ENCODE assay signal across 16 cellular contexts in the genomic region with DNA sequence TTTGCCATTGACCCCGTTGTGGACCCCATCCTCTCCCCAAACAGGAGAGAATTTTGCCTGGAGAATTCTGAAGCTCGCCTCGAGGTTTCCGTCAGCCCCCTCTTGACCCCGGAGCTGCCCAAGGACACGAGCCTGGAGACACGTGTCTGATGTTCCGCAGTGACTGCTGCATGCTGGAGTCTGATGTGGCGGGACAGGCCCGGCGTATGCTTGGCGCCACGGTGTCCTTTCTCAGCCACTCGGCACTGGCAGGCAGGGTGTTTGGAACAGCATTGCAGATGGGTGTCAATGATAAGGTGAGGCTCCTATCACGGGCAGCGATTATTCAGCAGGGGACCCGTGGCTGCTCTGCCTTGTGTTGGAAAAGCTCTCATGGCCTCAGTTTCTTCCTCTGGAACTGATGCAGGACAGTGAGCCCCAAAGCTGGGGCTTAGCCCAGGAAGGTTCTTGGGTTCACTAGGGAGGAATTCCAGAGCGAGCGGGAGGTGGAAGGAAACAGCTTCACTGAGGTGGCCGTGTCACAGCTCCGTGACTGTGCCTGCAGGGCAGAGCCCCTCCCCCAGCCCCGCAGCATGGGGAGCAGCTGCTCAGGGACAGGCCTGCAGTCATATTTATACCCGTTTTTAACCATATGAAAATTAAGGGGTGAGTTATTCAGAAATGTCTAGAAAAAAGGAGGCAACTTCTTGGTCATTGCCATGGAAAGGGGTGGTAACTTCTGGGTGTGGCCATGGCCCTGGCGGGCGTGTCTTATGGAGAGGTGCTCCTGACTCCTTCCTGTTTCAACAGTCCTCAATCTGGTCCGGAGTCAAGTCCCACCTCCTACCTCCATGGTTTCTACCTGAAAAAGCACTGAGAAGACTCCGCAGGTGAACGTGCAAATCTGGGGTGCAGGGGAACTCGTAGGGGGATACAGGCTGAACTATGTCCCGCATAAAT.
DNase-seq lines count a peak whose midpoint lies in the region; ATAC-seq lines count a peak whose summit lies in the region.
"Had no signal": no experiment of that assay in that cellular context is flagged by ENCODE, and none has a peak within 500 bp of the region (broad histone marks: within the 10 kb centered on the region; RNA-seq: fewer than 3 reads in every experiment).

No MANE protein-coding gene starts in this region.

- DNase-seq in COLO668 (lab: John Stamatoyannopoulos, UW; ENCODE audit: unreplicated experiment) (peak; percentile 59), NCI-H526 treated with DMSO at 0.1 percent for 48 hours (lab: John Stamatoyannopoulos, UW) (peak; percentile 57), cardiac septum (ENCODE audit: low spot score) (peak; percentile 69), sciatic nerve (ENCODE audit: low spot score) (peak; percentile 55), mucosa of gallbladder (ENCODE audit: low spot score) (no peak), NCI-H2029 treated with DMSO at 0.1 percent for 48 hours (lab: John Stamatoyannopoulos, UW) (no peak)
- DNase-seq in activated CD4-positive, CD25-positive, alpha-beta regulatory T cell (lab: John Stamatoyannopoulos, UW), result no peak
- DNase-seq: activated CD4-positive, alpha-beta memory T cell treated with anti-CD3 and anti-CD28 coated beads for 36 hours; activated T-cell treated with anti-CD3 and anti-CD28 coated beads, Interleukin-2, amount 50 U/mL, for 24 hours; erythroblast; gastrocnemius medialis; GM23248; mesenchymal stem cell; natural killer cell; NCI-H2081; NCI-H524 had no signal

- ATAC-seq in sciatic nerve, result no peak
- ATAC-seq: gastrocnemius medialis, natural killer cell had no signal

- intact Hi-C loops in cardiac septum (cut with DNase I) (no loop called here), sciatic nerve (cut with DNase I) (no loop called here)

Comparison
In these comparisons a context has a peak if more than half of its experiments do, and no peak if none do; other contexts are left out.
1. DNase-seq: peak in COLO668 (single experiment), NCI-H526 treated with DMSO at 0.1 percent for 48 hours (single experiment), cardiac septum (single experiment) and sciatic nerve (single experiment); none in activated CD4-positive, CD25-positive, alpha-beta regulatory T cell (0 of 4), mucosa of gallbladder (single experiment) and NCI-H2029 treated with DMSO at 0.1 percent for 48 hours (single experiment).